Comparison of ENCODE assay signal across 1 cellular context in genomic region chr5:150503977-150504620, GRCh38.
TF ChIP-seq lines count a peak whose summit lies in the region.

No MANE protein-coding gene starts in this region.

TF ChIP-seq in K562, 482 proteins besides CTCF, POLR2A, EP300 and RAD21 (continued from another document and continues in another):
- TF ChIP-seq, protein P1, sequence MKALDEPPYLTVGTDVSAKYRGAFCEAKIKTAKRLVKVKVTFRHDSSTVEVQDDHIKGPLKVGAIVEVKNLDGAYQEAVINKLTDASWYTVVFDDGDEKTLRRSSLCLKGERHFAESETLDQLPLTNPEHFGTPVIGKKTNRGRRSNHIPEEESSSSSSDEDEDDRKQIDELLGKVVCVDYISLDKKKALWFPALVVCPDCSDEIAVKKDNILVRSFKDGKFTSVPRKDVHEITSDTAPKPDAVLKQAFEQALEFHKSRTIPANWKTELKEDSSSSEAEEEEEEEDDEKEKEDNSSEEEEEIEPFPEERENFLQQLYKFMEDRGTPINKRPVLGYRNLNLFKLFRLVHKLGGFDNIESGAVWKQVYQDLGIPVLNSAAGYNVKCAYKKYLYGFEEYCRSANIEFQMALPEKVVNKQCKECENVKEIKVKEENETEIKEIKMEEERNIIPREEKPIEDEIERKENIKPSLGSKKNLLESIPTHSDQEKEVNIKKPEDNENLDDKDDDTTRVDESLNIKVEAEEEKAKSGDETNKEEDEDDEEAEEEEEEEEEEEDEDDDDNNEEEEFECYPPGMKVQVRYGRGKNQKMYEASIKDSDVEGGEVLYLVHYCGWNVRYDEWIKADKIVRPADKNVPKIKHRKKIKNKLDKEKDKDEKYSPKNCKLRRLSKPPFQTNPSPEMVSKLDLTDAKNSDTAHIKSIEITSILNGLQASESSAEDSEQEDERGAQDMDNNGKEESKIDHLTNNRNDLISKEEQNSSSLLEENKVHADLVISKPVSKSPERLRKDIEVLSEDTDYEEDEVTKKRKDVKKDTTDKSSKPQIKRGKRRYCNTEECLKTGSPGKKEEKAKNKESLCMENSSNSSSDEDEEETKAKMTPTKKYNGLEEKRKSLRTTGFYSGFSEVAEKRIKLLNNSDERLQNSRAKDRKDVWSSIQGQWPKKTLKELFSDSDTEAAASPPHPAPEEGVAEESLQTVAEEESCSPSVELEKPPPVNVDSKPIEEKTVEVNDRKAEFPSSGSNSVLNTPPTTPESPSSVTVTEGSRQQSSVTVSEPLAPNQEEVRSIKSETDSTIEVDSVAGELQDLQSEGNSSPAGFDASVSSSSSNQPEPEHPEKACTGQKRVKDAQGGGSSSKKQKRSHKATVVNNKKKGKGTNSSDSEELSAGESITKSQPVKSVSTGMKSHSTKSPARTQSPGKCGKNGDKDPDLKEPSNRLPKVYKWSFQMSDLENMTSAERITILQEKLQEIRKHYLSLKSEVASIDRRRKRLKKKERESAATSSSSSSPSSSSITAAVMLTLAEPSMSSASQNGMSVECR (CRISPR knock-in tag; IDR thresholded peaks at IDR 0.05): no peak
- no peak for TF ChIP-seq ZNF24 (IDR thresholded peaks at IDR 0.05)
- TF ChIP-seq ZNF384 (IDR thresholded peaks at IDR 0.05; ENCODE audit: low read depth, low read length): no peak
- TF ChIP-seq OTX1 (CRISPR knock-in tag; IDR thresholded peaks at IDR 0.05): no peak
- TF ChIP-seq ZNF184 (CRISPR knock-in tag; IDR thresholded peaks at IDR 0.05): no peak
- peak; percentile 20; the same call in 1 of the 2 replicates for TF ChIP-seq HDAC2 (IDR thresholded peaks at IDR 0.05)
- no peak for TF ChIP-seq SP2 (IDR thresholded peaks at IDR 0.05; ENCODE audit: extremely low read depth, low read depth, low read length, poor library complexity, severe bottlenecking)
- TF ChIP-seq, protein P2, sequence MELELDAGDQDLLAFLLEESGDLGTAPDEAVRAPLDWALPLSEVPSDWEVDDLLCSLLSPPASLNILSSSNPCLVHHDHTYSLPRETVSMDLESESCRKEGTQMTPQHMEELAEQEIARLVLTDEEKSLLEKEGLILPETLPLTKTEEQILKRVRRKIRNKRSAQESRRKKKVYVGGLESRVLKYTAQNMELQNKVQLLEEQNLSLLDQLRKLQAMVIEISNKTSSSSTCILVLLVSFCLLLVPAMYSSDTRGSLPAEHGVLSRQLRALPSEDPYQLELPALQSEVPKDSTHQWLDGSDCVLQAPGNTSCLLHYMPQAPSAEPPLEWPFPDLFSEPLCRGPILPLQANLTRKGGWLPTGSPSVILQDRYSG (tag; conservative IDR thresholded peaks at IDR 0.05; ENCODE audit: low read depth): no peak
- TF ChIP-seq DDX20 (tag; IDR thresholded peaks at IDR 0.05; ENCODE audit: low read depth): no peak
- TF ChIP-seq CREBBP (IDR thresholded peaks at IDR 0.05; ENCODE audit: low read depth, low read length): no peak
- no peak for TF ChIP-seq MYBL2 (IDR thresholded peaks at IDR 0.05; ENCODE audit: low read depth)
- TF ChIP-seq MYBL2 (CRISPR knock-in tag; IDR thresholded peaks at IDR 0.05; ENCODE audit: borderline replicate concordance): no peak
- TF ChIP-seq ZNF695 (CRISPR knock-in tag; IDR thresholded peaks at IDR 0.05): no peak
- TF ChIP-seq NRF1 (conservative IDR thresholded peaks at IDR 0.05 in 1 of 2, IDR thresholded peaks at IDR 0.05 in 1 of 2): peak; percentile 55 to 69; a peak in 3 of 4 replicates
- no peak for TF ChIP-seq TRIM28 (IDR thresholded peaks at IDR 0.05)
- TF ChIP-seq GTF2E2 (tag; IDR thresholded peaks at IDR 0.05): no peak
- no peak for TF ChIP-seq ARID2 (IDR thresholded peaks at IDR 0.05)
- TF ChIP-seq RHOXF2B (CRISPR knock-in tag; conservative IDR thresholded peaks at IDR 0.05): no peak
- TF ChIP-seq, protein P3, sequence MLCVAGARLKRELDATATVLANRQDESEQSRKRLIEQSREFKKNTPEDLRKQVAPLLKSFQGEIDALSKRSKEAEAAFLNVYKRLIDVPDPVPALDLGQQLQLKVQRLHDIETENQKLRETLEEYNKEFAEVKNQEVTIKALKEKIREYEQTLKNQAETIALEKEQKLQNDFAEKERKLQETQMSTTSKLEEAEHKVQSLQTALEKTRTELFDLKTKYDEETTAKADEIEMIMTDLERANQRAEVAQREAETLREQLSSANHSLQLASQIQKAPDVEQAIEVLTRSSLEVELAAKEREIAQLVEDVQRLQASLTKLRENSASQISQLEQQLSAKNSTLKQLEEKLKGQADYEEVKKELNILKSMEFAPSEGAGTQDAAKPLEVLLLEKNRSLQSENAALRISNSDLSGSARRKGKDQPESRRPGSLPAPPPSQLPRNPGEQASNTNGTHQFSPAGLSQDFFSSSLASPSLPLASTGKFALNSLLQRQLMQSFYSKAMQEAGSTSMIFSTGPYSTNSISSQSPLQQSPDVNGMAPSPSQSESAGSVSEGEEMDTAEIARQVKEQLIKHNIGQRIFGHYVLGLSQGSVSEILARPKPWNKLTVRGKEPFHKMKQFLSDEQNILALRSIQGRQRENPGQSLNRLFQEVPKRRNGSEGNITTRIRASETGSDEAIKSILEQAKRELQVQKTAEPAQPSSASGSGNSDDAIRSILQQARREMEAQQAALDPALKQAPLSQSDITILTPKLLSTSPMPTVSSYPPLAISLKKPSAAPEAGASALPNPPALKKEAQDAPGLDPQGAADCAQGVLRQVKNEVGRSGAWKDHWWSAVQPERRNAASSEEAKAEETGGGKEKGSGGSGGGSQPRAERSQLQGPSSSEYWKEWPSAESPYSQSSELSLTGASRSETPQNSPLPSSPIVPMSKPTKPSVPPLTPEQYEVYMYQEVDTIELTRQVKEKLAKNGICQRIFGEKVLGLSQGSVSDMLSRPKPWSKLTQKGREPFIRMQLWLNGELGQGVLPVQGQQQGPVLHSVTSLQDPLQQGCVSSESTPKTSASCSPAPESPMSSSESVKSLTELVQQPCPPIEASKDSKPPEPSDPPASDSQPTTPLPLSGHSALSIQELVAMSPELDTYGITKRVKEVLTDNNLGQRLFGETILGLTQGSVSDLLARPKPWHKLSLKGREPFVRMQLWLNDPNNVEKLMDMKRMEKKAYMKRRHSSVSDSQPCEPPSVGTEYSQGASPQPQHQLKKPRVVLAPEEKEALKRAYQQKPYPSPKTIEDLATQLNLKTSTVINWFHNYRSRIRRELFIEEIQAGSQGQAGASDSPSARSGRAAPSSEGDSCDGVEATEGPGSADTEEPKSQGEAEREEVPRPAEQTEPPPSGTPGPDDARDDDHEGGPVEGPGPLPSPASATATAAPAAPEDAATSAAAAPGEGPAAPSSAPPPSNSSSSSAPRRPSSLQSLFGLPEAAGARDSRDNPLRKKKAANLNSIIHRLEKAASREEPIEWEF (CRISPR knock-in tag; IDR thresholded peaks at IDR 0.05): no peak
- no peak for TF ChIP-seq ZNF436 (CRISPR knock-in tag; IDR thresholded peaks at IDR 0.05)
- no peak for TF ChIP-seq ZNF175 (CRISPR knock-in tag; IDR thresholded peaks at IDR 0.05; ENCODE audit: low read depth)
- no peak for TF ChIP-seq HCFC1 (IDR thresholded peaks at IDR 0.05; ENCODE audit: low read depth, low read length)
- no peak for TF ChIP-seq ESRRB (CRISPR knock-in tag; IDR thresholded peaks at IDR 0.05; ENCODE audit: borderline replicate concordance)
- no peak for TF ChIP-seq ZNF324 (CRISPR knock-in tag; IDR thresholded peaks at IDR 0.05)
- no peak for TF ChIP-seq MXI1 (IDR thresholded peaks at IDR 0.05; ENCODE audit: low read depth, low read length)
- TF ChIP-seq SMAD4 (CRISPR knock-in tag; conservative IDR thresholded peaks at IDR 0.05): peak; percentile 84
- TF ChIP-seq PRDM10 (IDR thresholded peaks at IDR 0.05; ENCODE audit: partially characterized antibody): no peak
- TF ChIP-seq MEIS2 (IDR thresholded peaks at IDR 0.05; ENCODE audit: partially characterized antibody): peak; percentile 32
- 0 out of 2 replicates have a peak, but pooled peaks have one; percentile 26 for TF ChIP-seq MTA2 (IDR thresholded peaks at IDR 0.05; ENCODE audit: low read depth)
- peak in 1 of 2 experiments; percentile 24; a peak in 1 of 4 replicates for TF ChIP-seq FOXK2 (conservative IDR thresholded peaks at IDR 0.05 in 1 of 2, IDR thresholded peaks at IDR 0.05 in 1 of 2; ENCODE audit: low read depth in 2 of 2)
- peak in 1 of 2 experiments; percentile 50; a peak in 2 of 4 replicates for TF ChIP-seq FOXA3 (CRISPR knock-in tag; conservative IDR thresholded peaks at IDR 0.05 in 1 of 2, IDR thresholded peaks at IDR 0.05 in 1 of 2)
- no peak for TF ChIP-seq BRF2 (IDR thresholded peaks at IDR 0.05; ENCODE audit: borderline replicate concordance, insufficient read depth, insufficient read length)
- TF ChIP-seq ZNF12 (CRISPR knock-in tag; IDR thresholded peaks at IDR 0.05): no peak
- TF ChIP-seq ZNF146 (CRISPR knock-in tag; IDR thresholded peaks at IDR 0.05; ENCODE audit: unreplicated experiment): no peak
- TF ChIP-seq ZNF740 (CRISPR knock-in tag; IDR thresholded peaks at IDR 0.05): no peak
- no peak for TF ChIP-seq ZNF740 (tag; IDR thresholded peaks at IDR 0.05)
- no peak for TF ChIP-seq ZNF408 (CRISPR knock-in tag; IDR thresholded peaks at IDR 0.05; ENCODE audit: low read depth)
- TF ChIP-seq ZNF41 (CRISPR knock-in tag; conservative IDR thresholded peaks at IDR 0.05): no peak
- no peak for TF ChIP-seq NR3C1 (CRISPR knock-in tag; IDR thresholded peaks at IDR 0.05)
- TF ChIP-seq PTTG1 (tag; IDR thresholded peaks at IDR 0.05; ENCODE audit: low read depth): no peak
- no peak for TF ChIP-seq ATF1 (CRISPR knock-in tag; IDR thresholded peaks at IDR 0.05)
- TF ChIP-seq ATF1 (tag; IDR thresholded peaks at IDR 0.05): 0 out of 2 replicates have a peak, but pooled peaks have one; percentile 17
- TF ChIP-seq ILF3 (IDR thresholded peaks at IDR 0.05; ENCODE audit: borderline replicate concordance): no peak
- TF ChIP-seq SMAD3 (CRISPR knock-in tag; conservative IDR thresholded peaks at IDR 0.05): no peak
- 0 out of 2 replicates have a peak, but pooled peaks have one; percentile 15 for TF ChIP-seq POLR2AphosphoS5 (IDR thresholded peaks at IDR 0.05; ENCODE audit: control insufficient read depth, insufficient read depth, low read depth, low read length)
- TF ChIP-seq MAFF (IDR thresholded peaks at IDR 0.05; ENCODE audit: low read length): no peak
- TF ChIP-seq KAT8 (IDR thresholded peaks at IDR 0.05; ENCODE audit: low read depth): no peak
- TF ChIP-seq E4F1 (CRISPR knock-in tag; IDR thresholded peaks at IDR 0.05; ENCODE audit: borderline replicate concordance): no peak
- no peak for TF ChIP-seq MEF2A (IDR thresholded peaks at IDR 0.05; ENCODE audit: control insufficient read depth, low read depth, low read length)
- TF ChIP-seq RBM39 (optimal IDR thresholded peaks at IDR 0.05; ENCODE audit: low read depth, low read length): no peak
- TF ChIP-seq ZC3H4 (CRISPR knock-in tag; IDR thresholded peaks at IDR 0.05; ENCODE audit: borderline replicate concordance): no peak
- no peak for TF ChIP-seq XRCC3 (IDR thresholded peaks at IDR 0.05)
- TF ChIP-seq GABPA (tag; conservative IDR thresholded peaks at IDR 0.05; ENCODE audit: low read depth): no peak
- TF ChIP-seq ZNF121 (CRISPR knock-in tag; conservative IDR thresholded peaks at IDR 0.05): no peak
- TF ChIP-seq NCOA6 (IDR thresholded peaks at IDR 0.05): no peak
